ENCODE assay signal across 14 cellular contexts in the genomic region with DNA sequence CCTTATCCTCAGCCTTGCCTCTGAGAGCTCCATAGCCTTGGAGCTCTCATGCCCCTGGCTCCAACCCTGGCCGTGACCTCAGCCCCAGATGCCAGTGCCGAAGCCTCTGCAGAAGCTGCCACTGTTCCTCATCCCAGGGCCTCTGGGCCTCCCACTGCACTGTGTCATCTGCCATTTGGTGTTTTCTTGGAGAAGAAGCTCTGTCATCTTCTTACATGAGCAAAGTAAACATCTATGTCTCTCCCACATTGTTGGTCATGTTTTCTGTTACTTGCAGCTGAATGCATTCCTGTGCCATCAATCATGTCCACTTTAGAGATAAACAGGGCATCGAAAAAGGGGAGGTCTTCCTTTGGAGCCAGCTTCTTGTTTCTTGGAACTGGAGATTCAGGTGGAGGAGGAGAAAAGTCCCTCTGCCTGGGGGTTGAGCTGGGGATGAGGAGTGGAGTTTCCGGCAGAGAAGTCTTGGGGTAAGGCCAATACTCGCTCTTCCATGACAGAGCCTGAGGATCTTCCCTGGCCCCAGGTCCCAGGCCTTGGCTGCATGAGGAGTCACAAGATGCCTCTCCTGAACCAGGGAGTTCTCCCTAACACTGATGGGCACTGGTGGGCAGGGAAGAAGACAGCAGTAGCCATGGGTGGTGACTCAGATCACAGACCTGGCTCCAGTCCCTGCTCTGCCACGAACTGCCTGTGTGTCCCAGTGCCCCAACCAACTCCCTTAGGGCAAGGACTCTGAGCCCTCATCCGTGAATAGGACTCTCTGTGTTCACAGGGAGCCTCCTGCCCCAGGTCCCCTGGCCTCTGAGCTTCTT. TPM values are rescaled to one million over a fixed set of nuclear protein-coding genes. Genes with fewer than 3 reads are reported as not detected.
DNase-seq lines count a peak whose midpoint lies in the region; ATAC-seq and TF ChIP-seq lines count a peak whose summit lies in the region.
"Had no signal": no experiment of that assay in that cellular context is flagged by ENCODE, and none has a peak within 500 bp of the region (broad histone marks: within the 10 kb centered on the region; RNA-seq: fewer than 3 reads in every experiment).

No MANE protein-coding gene starts in this region.

- no peak for TF ChIP-seq EP300 in esophagus muscularis mucosa (IDR thresholded peaks at IDR 0.05)

- no peaks in the 10 kb centered on the region for H3K36me3 Mint-ChIP-seq in CD4-positive, CD25-positive, alpha-beta regulatory T cell
- H3K36me3 Mint-ChIP-seq in dendritic cell treated with granulocyte-macrophage colony-stimulating factor and Interleukin-4, amounts not matched to agents 40 ng/mL and 50 ng/mL, for 4 days (ENCODE audit: low read depth), result no peaks in the 10 kb centered on the region
- H3K36me3 Mint-ChIP-seq: activated naive CD4-positive, alpha-beta T cell treated with anti-CD3 and anti-CD28 coated beads, Interleukin-2, amount 50 U/mL, for 72 hours; natural killer cell treated with Interleukin-12 subunit alpha and Interleukin-12 subunit beta and Interleukin-15 and Interleukin-18, amount 100 ng/mL, for 72 hours; stimulated activated naive B cell treated with anti-CD40 and anti-IgM and Interleukin-4, amounts not matched to agents 10 μg/mL and 1 μg/mL and 100 μg/mL, for 72 hours had no signal

- H3K27me3 ChIP-seq in CD4-positive, CD25-positive, alpha-beta regulatory T cell (ENCODE audit: control insufficient read depth, insufficient read depth, low read length), result no peaks in the 10 kb centered on the region
- H3K27me3 ChIP-seq in esophagus muscularis mucosa, result no peaks in the 10 kb centered on the region

- no peaks in the 10 kb centered on the region for H3K4me1 ChIP-seq in CD4-positive, CD25-positive, alpha-beta regulatory T cell (ENCODE audit: control insufficient read depth, insufficient read depth, low read length, poor library complexity, severe bottlenecking)
- no peaks in the 10 kb centered on the region for H3K4me1 ChIP-seq in esophagus muscularis mucosa

- H3K4me3 ChIP-seq in CD4-positive, CD25-positive, alpha-beta regulatory T cell (ENCODE audit: low read depth, low read length), result no peak overlapping the region
- no peak overlapping the region for H3K4me3 ChIP-seq in esophagus muscularis mucosa

- H3K9me3 ChIP-seq in CD4-positive, CD25-positive, alpha-beta regulatory T cell (ENCODE audit: control insufficient read depth in 2 of 2, low read length in 2 of 2), result no peaks in the 10 kb centered on the region
- H3K9me3 ChIP-seq in esophagus muscularis mucosa, result no peaks in the 10 kb centered on the region

- WGBS in esophagus muscularis mucosa, result 69% methylated on average over 5 of the region's 7 CpGs

- ATAC-seq in CD4-positive, CD25-positive, alpha-beta regulatory T cell (ENCODE audit: low read depth in 2 of 2), result no peak
- ATAC-seq in HG03520 (IDR thresholded peaks at IDR 0.05; ENCODE audit: unreplicated experiment), result no peak
- ATAC-seq: activated naive CD4-positive, alpha-beta T cell treated with anti-CD3 and anti-CD28 coated beads, Interleukin-2, amount 50 U/mL, for 72 hours; stimulated activated naive B cell treated with anti-CD40 and anti-IgM and Interleukin-4, amounts not matched to agents 10 μg/mL and 1 μg/mL and 100 μg/mL, for 72 hours had no signal

- H3K4me1 Mint-ChIP-seq in CD4-positive, CD25-positive, alpha-beta regulatory T cell, result peaks cover 0 to 3% (median 0%) of the 10 kb centered on the region in 4 donors
- peaks cover 41% of the 10 kb centered on the region for H3K4me1 Mint-ChIP-seq in dendritic cell treated with granulocyte-macrophage colony-stimulating factor and Interleukin-4, amounts not matched to agents 40 ng/mL and 50 ng/mL, for 4 days (ENCODE audit: low read depth)
- H3K4me1 Mint-ChIP-seq: stimulated activated naive B cell treated with anti-CD40 and anti-IgM and Interleukin-4, amounts not matched to agents 10 μg/mL and 1 μg/mL and 100 μg/mL, for 72 hours had no signal

- H3K27ac ChIP-seq in CD4-positive, CD25-positive, alpha-beta regulatory T cell (ENCODE audit: insufficient read depth, low read length, poor library complexity, severe bottlenecking), result no peak overlapping the region
- H3K27ac ChIP-seq in esophagus muscularis mucosa (replicated peaks in 1 of 4), result no peak overlapping the region

- no peak for TF ChIP-seq POLR2A in esophagus muscularis mucosa (IDR thresholded peaks at IDR 0.05; ENCODE audit: low read depth)

- H3K27ac Mint-ChIP-seq in CD4-positive, CD25-positive, alpha-beta regulatory T cell, result peak overlapping the region in 2 of 3 donors; percentile 54 to 59
- peak overlapping the region; percentile 71 for H3K27ac Mint-ChIP-seq in dendritic cell treated with granulocyte-macrophage colony-stimulating factor and Interleukin-4, amounts not matched to agents 40 ng/mL and 50 ng/mL, for 4 days
- H3K27ac Mint-ChIP-seq: stimulated activated naive B cell treated with anti-CD40 and anti-IgM and Interleukin-4, amounts not matched to agents 10 μg/mL and 1 μg/mL and 100 μg/mL, for 72 hours had no signal

- no peaks in the 10 kb centered on the region for H3K27me3 Mint-ChIP-seq in CD4-positive, CD25-positive, alpha-beta regulatory T cell
- H3K27me3 Mint-ChIP-seq in dendritic cell treated with granulocyte-macrophage colony-stimulating factor and Interleukin-4, amounts not matched to agents 40 ng/mL and 50 ng/mL, for 4 days, result no peaks in the 10 kb centered on the region
- H3K27me3 Mint-ChIP-seq: natural killer cell treated with Interleukin-12 subunit alpha and Interleukin-12 subunit beta and Interleukin-15 and Interleukin-18, amount 100 ng/mL, for 72 hours had no signal

- no peaks in the 10 kb centered on the region for H3K36me3 ChIP-seq in CD4-positive, CD25-positive, alpha-beta regulatory T cell (ENCODE audit: control insufficient read depth, insufficient read depth, low read length)
- H3K36me3 ChIP-seq in esophagus muscularis mucosa, result no peaks in the 10 kb centered on the region

- TF ChIP-seq CTCF in esophagus muscularis mucosa (IDR thresholded peaks at IDR 0.05), result no peak

- H3K4me3 Mint-ChIP-seq in CD4-positive, CD25-positive, alpha-beta regulatory T cell, result no peak overlapping the region
- no peak overlapping the region for H3K4me3 Mint-ChIP-seq in dendritic cell treated with granulocyte-macrophage colony-stimulating factor and Interleukin-4, amounts not matched to agents 40 ng/mL and 50 ng/mL, for 4 days
- H3K4me3 Mint-ChIP-seq: natural killer cell treated with Interleukin-12 subunit alpha and Interleukin-12 subunit beta and Interleukin-15 and Interleukin-18, amount 100 ng/mL, for 72 hours; stimulated activated naive B cell treated with anti-CD40 and anti-IgM and Interleukin-4, amounts not matched to agents 10 μg/mL and 1 μg/mL and 100 μg/mL, for 72 hours had no signal

- DNase-seq in CD4-positive, CD25-positive, alpha-beta regulatory T cell, result no peak
- peak; percentile 92 for DNase-seq in NCI-H226
- DNase-seq in mucosa of gallbladder (ENCODE audit: low spot score), result peak; percentile 13
- DNase-seq in NCI-H2081 (lab: John Stamatoyannopoulos, UW), result no peak
- no peak for DNase-seq in esophagus muscularis mucosa (ENCODE audit: extremely low spot score)
- DNase-seq in superior temporal gyrus (ENCODE audit: extremely low spot score), result no peak
- DNase-seq: effector memory CD4-positive, alpha-beta T cell; Kasumi-1; NCI-H524; stimulated activated naive B cell treated with anti-CD40 and anti-IgM and Interleukin-4, amounts not matched to agents 10 μg/mL and 1 μg/mL and 100 μg/mL, for 72 hours had no signal

- H3K9me3 Mint-ChIP-seq in CD4-positive, CD25-positive, alpha-beta regulatory T cell, result no peaks in the 10 kb centered on the region
- H3K9me3 Mint-ChIP-seq in dendritic cell treated with granulocyte-macrophage colony-stimulating factor and Interleukin-4, amounts not matched to agents 40 ng/mL and 50 ng/mL, for 4 days, result no peaks in the 10 kb centered on the region
- H3K9me3 Mint-ChIP-seq: activated naive CD4-positive, alpha-beta T cell treated with anti-CD3 and anti-CD28 coated beads, Interleukin-2, amount 50 U/mL, for 72 hours; natural killer cell treated with Interleukin-12 subunit alpha and Interleukin-12 subunit beta and Interleukin-15 and Interleukin-18, amount 100 ng/mL, for 72 hours; stimulated activated naive B cell treated with anti-CD40 and anti-IgM and Interleukin-4, amounts not matched to agents 10 μg/mL and 1 μg/mL and 100 μg/mL, for 72 hours had no signal

- intact Hi-C loops in dendritic cell treated with granulocyte-macrophage colony-stimulating factor and Interleukin-4, amounts not matched to agents 40 ng/mL and 50 ng/mL, for 4 days (cut with micrococcal nuclease), result no loop called here
- intact Hi-C loops in esophagus muscularis mucosa (cut with DNase I), result no loop called here

RNA-seq across cellular contexts. Expression of a gene that starts 45.2 kb away (rescaled TPM):
- 2,525 TPM for total RNA-seq in CD4-positive, CD25-positive, alpha-beta regulatory T cell
- 1,000 to 10,000 TPM; 2,953 to 3,518 (median 3,358) TPM for polyA plus RNA-seq in CD4-positive, CD25-positive, alpha-beta regulatory T cell
- total RNA-seq in mucosa of gallbladder (2,359 TPM), esophagus muscularis mucosa (1,000 to 10,000 TPM; 1,795 to 3,027 (median 2,719) TPM)

Comparison
In these comparisons a context has a peak if more than half of its experiments do, and no peak if none do; other contexts are left out.
1. DNase-seq: peak in NCI-H226 (single experiment) and mucosa of gallbladder (single experiment); none in CD4-positive, CD25-positive, alpha-beta regulatory T cell (0 of 3), NCI-H2081 (0 of 2), esophagus muscularis mucosa (single experiment) and superior temporal gyrus (single experiment).